In genomic region chr21:43819511-43820405, GRCh38 we compare ENCODE assay signal across 15 cellular contexts. TPM values are rescaled to one million over a fixed set of nuclear protein-coding genes. Genes with fewer than 3 reads are reported as not detected.
DNase-seq lines count a peak whose midpoint lies in the region; ATAC-seq and TF ChIP-seq lines count a peak whose summit lies in the region.
"Had no signal": no experiment of that assay in that cellular context is flagged by ENCODE, and none has a peak within 500 bp of the region (broad histone marks: within the 10 kb centered on the region; RNA-seq: fewer than 3 reads in every experiment).

No MANE protein-coding gene starts in this region.

- H3K9ac ChIP-seq in Karpas-422 (ENCODE audit: low read length), result no peak overlapping the region

- no peak overlapping the region for H3K4me3 Mint-ChIP-seq in natural killer cell treated with Interleukin-12 subunit alpha and Interleukin-12 subunit beta and Interleukin-15 and Interleukin-18, amount 100 ng/mL, for 72 hours
- H3K4me3 Mint-ChIP-seq in natural killer cell, result no peak overlapping the region
- H3K4me3 Mint-ChIP-seq: IgD-negative memory B cell had no signal

- 87 to 92% (median 90%) methylated on average over 21 to 25 of the region's 25 CpGs for WGBS in spleen, 5 donors

- peaks cover 0 to 6% of the 10 kb centered on the region in 2 donors for H3K4me1 Mint-ChIP-seq in natural killer cell treated with Interleukin-12 subunit alpha and Interleukin-12 subunit beta and Interleukin-15 and Interleukin-18, amount 100 ng/mL, for 72 hours (ENCODE audit: low read depth in 2 of 2)
- H3K4me1 Mint-ChIP-seq in natural killer cell, result peaks cover 0 to 4% of the 10 kb centered on the region in 2 donors

- no peak for ATAC-seq in natural killer cell treated with Interleukin-12 subunit alpha and Interleukin-12 subunit beta and Interleukin-15 and Interleukin-18, amount 100 ng/mL, for 72 hours
- no peak for ATAC-seq in natural killer cell

- no peak overlapping the region for H2AFZ ChIP-seq in Karpas-422 (ENCODE audit: low read length)

- peaks cover 25% of the 10 kb centered on the region for H3K4me1 ChIP-seq in Karpas-422 (ENCODE audit: low read length)
- peaks cover 12 to 15% of the 10 kb centered on the region in 2 experiments for H3K4me1 ChIP-seq in neutrophil (ENCODE audit: control insufficient read depth in 1 of 2, insufficient read depth in 1 of 2, low read depth in 1 of 2, low read length in 1 of 2)
- H3K4me1 ChIP-seq in spleen, result peaks cover 0 to 40% (median 9%) of the 10 kb centered on the region in 6 donors

- no peaks in the 10 kb centered on the region for H4K20me1 ChIP-seq in Karpas-422 (ENCODE audit: insufficient read depth, low read depth, low read length)

- peaks cover 5% of the 10 kb centered on the region for H3K9me3 Mint-ChIP-seq in natural killer cell treated with Interleukin-12 subunit alpha and Interleukin-12 subunit beta and Interleukin-15 and Interleukin-18, amount 100 ng/mL, for 72 hours
- no peaks in the 10 kb centered on the region for H3K9me3 Mint-ChIP-seq in natural killer cell

- H3K9me2 ChIP-seq in Karpas-422 (replicated peaks; ENCODE audit: insufficient read depth, low read length), result no peaks in the 10 kb centered on the region

- H3K27me3 ChIP-seq in Karpas-422 (ENCODE audit: low read length) (no peaks in the 10 kb centered on the region), neutrophil (peaks cover 2% of the 10 kb centered on the region), spleen (replicated peaks in 1 of 7) (no peaks in the 10 kb centered on the region)

- H3K79me2 ChIP-seq in Karpas-422 (ENCODE audit: low read length), result no peaks in the 10 kb centered on the region

- H3K36me3 ChIP-seq in Karpas-422 (ENCODE audit: insufficient read depth, low read length), result no peaks in the 10 kb centered on the region
- no peaks in the 10 kb centered on the region for H3K36me3 ChIP-seq in neutrophil
- H3K36me3 ChIP-seq in spleen, result no peaks in the 10 kb centered on the region

- TF ChIP-seq CTCF in natural killer cell (IDR thresholded peaks at IDR 0.05) (no peak), neutrophil (IDR thresholded peaks at IDR 0.05) (no peak), spleen (IDR thresholded peaks at IDR 0.05 in 8 of 11, conservative IDR thresholded peaks at IDR 0.05 in 3 of 11) (no peak)

- DNase-seq in natural killer cell treated with Interleukin-12 subunit alpha and Interleukin-12 subunit beta and Interleukin-15 and Interleukin-18, amount 100 ng/mL, for 72 hours (ENCODE audit: low spot score), result peak; percentile 25
- DNase-seq in natural killer cell (no peak), Karpas-422 (peak; percentile 36), spleen (peak; percentile 51), NOMO-1 (lab: John Stamatoyannopoulos, UW; ENCODE audit: unreplicated experiment in 2 of 2) (no peak), substantia nigra (lab: John Stamatoyannopoulos, UW) (no peak), cerebellar cortex (ENCODE audit: low spot score) (no peak)
- DNase-seq: NCI-H1694, NCI-H2081, NCI-H2171 treated with DMSO at 0.1 percent for 48 hours, NCI-H524 treated with DMSO at 0.1 percent for 48 hours, NCI-H82, SHP77 had no signal

- H3K4me2 ChIP-seq in Karpas-422 (ENCODE audit: low read depth, low read length, poor library complexity, severe bottlenecking), result no peak overlapping the region

- no peak for TF ChIP-seq POLR2A in spleen (IDR thresholded peaks at IDR 0.05)

- no peak overlapping the region for H3K27ac ChIP-seq in Karpas-422 (ENCODE audit: low read length)
- H3K27ac ChIP-seq in neutrophil, result peak overlapping the region; percentile 71
- H3K27ac ChIP-seq in spleen, result peak overlapping the region in 2 of 8 donors; percentile 30 to 60
- no peak overlapping the region for H3K27ac ChIP-seq in substantia nigra (ENCODE audit: low read depth, low read length, poor library complexity, severe bottlenecking)

- H3K36me3 Mint-ChIP-seq in natural killer cell treated with Interleukin-12 subunit alpha and Interleukin-12 subunit beta and Interleukin-15 and Interleukin-18, amount 100 ng/mL, for 72 hours, result no peaks in the 10 kb centered on the region
- H3K36me3 Mint-ChIP-seq in natural killer cell, result no peaks in the 10 kb centered on the region
- H3K36me3 Mint-ChIP-seq: IgD-negative memory B cell had no signal

- H3K4me3 ChIP-seq in Karpas-422 (ENCODE audit: low read length) (no peak overlapping the region), neutrophil (ENCODE audit: low read depth in 1 of 2, low read length in 1 of 2) (no peak overlapping the region), spleen (no peak overlapping the region)

- H3K27me3 Mint-ChIP-seq in natural killer cell treated with Interleukin-12 subunit alpha and Interleukin-12 subunit beta and Interleukin-15 and Interleukin-18, amount 100 ng/mL, for 72 hours, result peaks cover 0 to 2% of the 10 kb centered on the region in 2 donors
- no peaks in the 10 kb centered on the region for H3K27me3 Mint-ChIP-seq in natural killer cell (ENCODE audit: low read depth in 2 of 2)

- intact Hi-C loops in natural killer cell (cut with micrococcal nuclease), result loop anchor here (10.0 kb wide), 1 partner anchor 665 kb away; no protein-coding TSS in a partner anchor
- intact Hi-C loops in spleen (cut with DNase I; ENCODE audit: low total_unique reads), result loop anchor here (10.0 kb wide), 1 partner anchor 115 kb away; no protein-coding TSS in a partner anchor

- no peaks in the 10 kb centered on the region for H3K9me3 ChIP-seq in Karpas-422 (ENCODE audit: low read length)
- H3K9me3 ChIP-seq in neutrophil, result no peaks in the 10 kb centered on the region
- peaks cover 0 to 15% (median 8%) of the 10 kb centered on the region in 8 donors for H3K9me3 ChIP-seq in spleen

- no peak overlapping the region for H3K27ac Mint-ChIP-seq in natural killer cell treated with Interleukin-12 subunit alpha and Interleukin-12 subunit beta and Interleukin-15 and Interleukin-18, amount 100 ng/mL, for 72 hours
- H3K27ac Mint-ChIP-seq in natural killer cell, result no peak overlapping the region
- H3K27ac Mint-ChIP-seq: IgD-negative memory B cell had no signal

RNA-seq across cellular contexts. Expression of gene RRP1, which starts 30.4 kb away (rescaled TPM):
- total RNA-seq in natural killer cell treated with Interleukin-12 subunit alpha and Interleukin-12 subunit beta and Interleukin-15 and Interleukin-18, amount 100 ng/mL, for 72 hours, result 10 to 100 TPM; 35.5 to 89.9 TPM
- total RNA-seq in natural killer cell, result 10 to 100 TPM; 15.7 to 24.6 (median 23.7) TPM
- total RNA-seq in Karpas-422 (2014; rRNA removed; shearing (Covaris generic); ENCODE audit: low replicate concordance), result 26.2 and 28.8 TPM in 2 replicates
- 10 to 100 TPM; 11.5 to 26.9 (median 20.5) TPM for total RNA-seq in spleen
- 10 to 100 TPM; 12.6 to 18.8 (median 15.8) TPM for polyA plus RNA-seq in spleen

RNA-seq across cellular contexts. Expression of gene CSTB, which starts 43.6 kb away (rescaled TPM):
- 10 to 100 TPM; 15.3 to 15.4 TPM for total RNA-seq in natural killer cell treated with Interleukin-12 subunit alpha and Interleukin-12 subunit beta and Interleukin-15 and Interleukin-18, amount 100 ng/mL, for 72 hours
- total RNA-seq in natural killer cell (10 to 100 TPM; 18.5 to 23.1 (median 22.7) TPM), spleen (10 to 100 TPM; 10.5 to 36.6 (median 28.6) TPM)
- total RNA-seq in Karpas-422 (2014; rRNA removed; shearing (Covaris generic); ENCODE audit: low replicate concordance), result 17.6 and 28.0 TPM in 2 replicates
- 10 to 100 TPM; 39.6 to 93.8 (median 48.5) TPM for polyA plus RNA-seq in spleen

RNA-seq across cellular contexts. Expression of gene AGPAT3, which starts 45.3 kb away (rescaled TPM):
- 100 to 1,000 TPM in 1 of 2 donors, 10 to 100 TPM in 1; 66.8 to 115 TPM for total RNA-seq in natural killer cell treated with Interleukin-12 subunit alpha and Interleukin-12 subunit beta and Interleukin-15 and Interleukin-18, amount 100 ng/mL, for 72 hours
- total RNA-seq in natural killer cell (10 to 100 TPM; 39.5 to 45.7 (median 42.3) TPM), spleen (10 to 100 TPM; 50.8 to 92.0 (median 64.5) TPM)
- 29.0 and 42.2 TPM in 2 replicates for total RNA-seq in Karpas-422 (2014; rRNA removed; shearing (Covaris generic); ENCODE audit: low replicate concordance)
- 10 to 100 TPM in 1 of 3 donors, 1 to 10 TPM in 2; 6.9 to 20.7 (median 8.3) TPM for polyA plus RNA-seq in spleen

Comparison
In these comparisons a context has a peak if more than half of its experiments do, and no peak if none do; other contexts are left out.
1. DNase-seq: peak in natural killer cell treated with Interleukin-12 subunit alpha and Interleukin-12 subunit beta and Interleukin-15 and Interleukin-18, amount 100 ng/mL, for 72 hours (single experiment), Karpas-422 (single experiment) and spleen (single experiment); none in natural killer cell (single experiment), NOMO-1 (0 of 2), substantia nigra (0 of 49) and cerebellar cortex (single experiment).